In the genomic region with DNA sequence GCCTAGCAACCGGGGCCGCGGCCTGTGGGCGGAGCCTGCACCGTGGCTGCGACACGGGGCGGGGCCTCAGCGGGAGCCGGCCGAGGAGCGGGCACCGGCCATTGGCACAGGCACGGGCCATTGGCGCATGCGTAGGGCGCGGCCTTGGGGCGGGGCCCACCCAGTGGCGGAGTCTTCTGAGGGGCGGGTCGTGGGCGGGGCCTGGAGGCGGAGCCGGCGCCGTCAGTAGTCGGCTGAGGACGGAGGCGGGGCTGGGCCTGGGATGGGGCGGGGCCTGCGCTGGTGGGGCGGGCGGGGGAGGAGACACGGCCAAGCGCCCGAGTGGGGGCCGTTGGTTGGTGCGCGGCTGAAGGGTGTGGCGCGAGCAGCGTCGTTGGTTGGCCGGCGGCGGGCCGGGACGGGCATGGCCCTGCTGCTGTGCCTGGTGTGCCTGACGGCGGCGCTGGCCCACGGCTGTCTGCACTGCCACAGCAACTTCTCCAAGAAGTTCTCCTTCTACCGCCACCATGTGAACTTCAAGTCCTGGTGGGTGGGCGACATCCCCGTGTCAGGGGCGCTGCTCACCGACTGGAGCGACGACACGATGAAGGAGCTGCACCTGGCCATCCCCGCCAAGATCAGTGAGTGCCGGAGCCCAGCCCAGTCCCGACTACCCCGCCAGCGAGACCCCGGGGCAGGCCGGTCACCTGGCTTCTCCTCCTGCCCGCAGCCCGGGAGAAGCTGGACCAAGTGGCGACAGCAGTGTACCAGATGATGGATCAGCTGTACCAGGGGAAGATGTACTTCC, we compare ENCODE assay signal across 8 cellular contexts. TPM values are rescaled to one million over a fixed set of nuclear protein-coding genes. Genes with fewer than 3 reads are reported as not detected.
DNase-seq lines count a peak whose midpoint lies in the region; ATAC-seq, FAIRE-seq and TF ChIP-seq lines count a peak whose summit lies in the region.

TSS of gene IZUMO4 (plus strand) at position 373 of the 787 bp plus-strand sequence. CDS start at position 404, 31 bp downstream.

- H3K4me3 ChIP-seq in LNCaP clone FGC (ENCODE audit: low read depth, low read length) (peak within 1 kb of the TSS; percentile 69), fibroblast of the aortic adventitia (ENCODE audit: low read depth, low read length) (peak within 1 kb of the TSS; percentile 78)

- H3K4me3 Mint-ChIP-seq in natural killer cell treated with Interleukin-12 subunit alpha and Interleukin-12 subunit beta and Interleukin-15 and Interleukin-18, amount 100 ng/mL, for 72 hours = peak within 1 kb of the TSS; percentile 99

- H3K9me3 Mint-ChIP-seq in natural killer cell treated with Interleukin-12 subunit alpha and Interleukin-12 subunit beta and Interleukin-15 and Interleukin-18, amount 100 ng/mL, for 72 hours = no peaks in the 10 kb centered on the region

- no peaks in the 10 kb centered on the region for H3K27me3 Mint-ChIP-seq in natural killer cell treated with Interleukin-12 subunit alpha and Interleukin-12 subunit beta and Interleukin-15 and Interleukin-18, amount 100 ng/mL, for 72 hours

- peak within 1 kb of the TSS; percentile 84 to 95 for H3K27ac Mint-ChIP-seq in natural killer cell treated with Interleukin-12 subunit alpha and Interleukin-12 subunit beta and Interleukin-15 and Interleukin-18, amount 100 ng/mL, for 72 hours

- FAIRE-seq in H54 (lab: Jason Lieb, UNC) = peak; percentile 27

- H3K4me1 Mint-ChIP-seq in natural killer cell treated with Interleukin-12 subunit alpha and Interleukin-12 subunit beta and Interleukin-15 and Interleukin-18, amount 100 ng/mL, for 72 hours (ENCODE audit: low read depth in 2 of 2) = peaks cover 24% of the 10 kb centered on the region in 2 donors

- no peak for TF ChIP-seq POLR2A in H54 (IDR thresholded peaks at IDR 0.05; ENCODE audit: low read depth, low read length)

- DNase-seq in ELF-1 (ENCODE audit: low read depth, low spot score) = peak; percentile 99
- DNase-seq in H54 (ENCODE audit: insufficient read length, low spot score) = peak; percentile 98
- DNase-seq in LNCaP clone FGC (ENCODE audit: low read depth) = peak; percentile 77
- peak; percentile 98 for DNase-seq in RPMI8226
- DNase-seq in activated T-helper 9 cell treated with anti-CD3 and anti-CD28 coated beads, Interleukin-2, amount 50 U/mL, for 16 hours (ENCODE audit: low read depth) = peak; percentile 100
- peak; percentile 97 for DNase-seq in fibroblast of the aortic adventitia (ENCODE audit: low read depth)
- DNase-seq in natural killer cell treated with Interleukin-12 subunit alpha and Interleukin-12 subunit beta and Interleukin-15 and Interleukin-18, amount 100 ng/mL, for 72 hours (ENCODE audit: low spot score) = peak; percentile 100
- DNase-seq in stimulated activated naive CD8-positive, alpha-beta T cell treated with anti-CD3 and anti-CD28 coated beads, Interleukin-15, Interleukin-2, amounts not matched to agents 100 U/mL and 50 U/mL, for 24 hours = peak; percentile 100

- TF ChIP-seq CTCF in LNCaP clone FGC (IDR thresholded peaks at IDR 0.05; ENCODE audit: control insufficient read depth, extremely low read depth, insufficient read depth) = peak; percentile 63
- TF ChIP-seq CTCF in fibroblast of the aortic adventitia (IDR thresholded peaks at IDR 0.05; ENCODE audit: insufficient read depth, low read length) = peak; percentile 41

- peaks cover 5% of the 10 kb centered on the region for H3K36me3 Mint-ChIP-seq in natural killer cell treated with Interleukin-12 subunit alpha and Interleukin-12 subunit beta and Interleukin-15 and Interleukin-18, amount 100 ng/mL, for 72 hours

- peak; percentile 91 to 93 for ATAC-seq in natural killer cell treated with Interleukin-12 subunit alpha and Interleukin-12 subunit beta and Interleukin-15 and Interleukin-18, amount 100 ng/mL, for 72 hours
- ATAC-seq in stimulated activated naive CD8-positive, alpha-beta T cell treated with anti-CD3 and anti-CD28 coated beads, Interleukin-15, Interleukin-2, amounts not matched to agents 100 U/mL and 50 U/mL, for 24 hours = peak; percentile 85

RNA-seq across cellular contexts. Expression of gene IZUMO4, which starts in this region (rescaled TPM):
- total RNA-seq in fibroblast of the aortic adventitia (ENCODE audit: low replicate concordance) = 0.16 and 1.4 TPM in 2 replicates
- 1 to 10 TPM; 5.7 to 5.9 TPM for total RNA-seq in natural killer cell treated with Interleukin-12 subunit alpha and Interleukin-12 subunit beta and Interleukin-15 and Interleukin-18, amount 100 ng/mL, for 72 hours

Comparison
In these comparisons a context has a peak if more than half of its experiments do, and no peak if none do; other contexts are left out.
1. Peak in every context shown above with its lines: DNase-seq, ATAC-seq and H3K4me3 ChIP-seq.